Comparison of ENCODE assay signal across 13 cellular contexts in the genomic region with DNA sequence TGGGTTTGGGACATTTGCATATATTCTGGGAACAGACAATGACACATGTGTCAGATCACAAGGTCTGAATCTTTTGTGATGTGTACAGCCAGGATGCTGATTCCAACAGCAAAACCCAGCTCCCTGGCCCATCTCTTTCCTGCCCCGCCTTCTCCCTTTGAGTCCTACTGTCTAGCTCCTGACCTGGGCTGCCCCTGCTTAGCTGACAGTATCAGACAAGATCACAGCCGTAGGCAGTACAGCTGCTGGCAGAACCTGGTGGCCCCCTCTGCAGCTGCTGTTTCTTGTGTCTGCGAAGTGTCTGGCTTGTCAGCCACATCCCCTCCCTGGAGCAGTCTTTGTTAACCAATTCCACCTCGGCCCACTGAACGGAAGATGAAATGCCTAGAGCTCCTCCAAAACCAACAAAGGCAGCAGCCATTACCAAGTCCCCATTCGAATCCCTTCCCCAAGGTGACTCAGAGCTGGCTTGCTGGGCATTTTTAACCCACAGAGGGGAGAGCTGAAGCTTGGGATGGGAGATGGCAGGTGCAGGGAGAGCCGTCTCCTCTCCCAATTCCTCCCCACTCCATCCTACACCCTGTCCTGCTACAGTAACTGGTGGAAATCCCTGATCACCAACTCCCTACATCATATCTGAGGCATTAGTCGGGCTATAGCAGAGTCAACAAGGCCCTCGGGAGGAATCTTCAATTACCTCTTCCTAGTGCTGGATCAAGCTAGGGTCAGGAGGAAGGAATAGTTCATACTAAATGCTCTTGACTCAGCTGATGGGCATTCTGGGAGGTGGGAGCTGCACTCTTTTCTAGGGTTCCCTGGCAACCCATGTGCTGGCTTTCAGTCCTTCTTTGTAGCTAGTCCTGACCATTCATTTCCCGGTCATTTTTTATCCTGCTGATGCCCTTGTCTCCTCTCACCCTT. TPM values are rescaled to one million over a fixed set of nuclear protein-coding genes. Genes with fewer than 3 reads are reported as not detected.
DNase-seq lines count a peak whose midpoint lies in the region; ATAC-seq and TF ChIP-seq lines count a peak whose summit lies in the region.
"Had no signal": no experiment of that assay in that cellular context is flagged by ENCODE, and none has a peak within 500 bp of the region (broad histone marks: within the 10 kb centered on the region; RNA-seq: fewer than 3 reads in every experiment).

No MANE protein-coding gene starts in this region.

- intact Hi-C loops in mucosa of descending colon (cut with DNase I, micrococcal nuclease) (no loop called here), lower lobe of right lung (cut with DNase I) (no loop called here)

- no peak overlapping the region for H4K8ac ChIP-seq in trophoblast cell (ENCODE audit: low read depth, low read length)

- H4K12ac ChIP-seq in trophoblast cell (ENCODE audit: low read depth, low read length), result no peak overlapping the region

- H3K36me3 ChIP-seq in brain microvascular endothelial cell (replicated peaks) (no peaks in the 10 kb centered on the region), trophoblast cell (ENCODE audit: control insufficient read depth in 1 of 2, insufficient read depth in 2 of 2, low read length in 2 of 2) (no peaks in the 10 kb centered on the region), mucosa of descending colon (ENCODE audit: low read depth) (no peaks in the 10 kb centered on the region), lower lobe of right lung (no peaks in the 10 kb centered on the region)
- H3K36me3 ChIP-seq: heart right ventricle had no signal

- peaks cover 9 to 14% of the 10 kb centered on the region in 2 experiments for H3K4me1 ChIP-seq in trophoblast cell (ENCODE audit: control insufficient read depth in 1 of 2, insufficient read depth in 2 of 2, low read length in 2 of 2)
- no peaks in the 10 kb centered on the region for H3K4me1 ChIP-seq in mucosa of descending colon (ENCODE audit: low read depth)
- H3K4me1 ChIP-seq in lower lobe of right lung, result peaks cover 12% of the 10 kb centered on the region

- H3K4ac ChIP-seq in trophoblast cell (ENCODE audit: low read depth, low read length), result no peak overlapping the region

- no CpG with 5 or more reads among the region's 10 CpGs for WGBS in trophoblast cell (ENCODE audit: extremely low coverage, insufficient coverage, insufficient read length)

- H3K4me2 ChIP-seq in trophoblast cell (ENCODE audit: low read length), result peak overlapping the region; percentile 37

- H3K9me3 ChIP-seq in trophoblast cell (ENCODE audit: insufficient read depth, low read depth, low read length) (no peaks in the 10 kb centered on the region), mucosa of descending colon (no peaks in the 10 kb centered on the region), lower lobe of right lung (no peaks in the 10 kb centered on the region)
- H3K9me3 ChIP-seq: heart right ventricle had no signal

- no peak overlapping the region for H2BK120ac ChIP-seq in trophoblast cell (ENCODE audit: insufficient read depth, low read length, poor library complexity)

- no peak overlapping the region for H3K18ac ChIP-seq in trophoblast cell (ENCODE audit: low read length)

- H3K14ac ChIP-seq in trophoblast cell (ENCODE audit: low read length), result no peak overlapping the region

- H2AFZ ChIP-seq in trophoblast cell (ENCODE audit: insufficient read depth, low read length, poor library complexity), result no peak overlapping the region

- no peak overlapping the region for H2BK12ac ChIP-seq in trophoblast cell (ENCODE audit: low read length)

- in situ Hi-C loops in brain microvascular endothelial cell (cut with HindIII; ENCODE audit: low pct_ligation_motif_present, low sequenced_read_pairs), result no loop called here

- H2BK5ac ChIP-seq in trophoblast cell (ENCODE audit: low read depth, low read length, poor library complexity), result no peak overlapping the region

- H4K91ac ChIP-seq in trophoblast cell (ENCODE audit: low read depth, low read length), result no peak overlapping the region

- peak overlapping the region; percentile 24 for H3K9ac ChIP-seq in trophoblast cell (ENCODE audit: low read length)

- H2AK5ac ChIP-seq in trophoblast cell (ENCODE audit: low read length), result no peak overlapping the region

- peak; percentile 10 for DNase-seq in HT1080 (ENCODE audit: low read depth)
- peak; percentile 66 for DNase-seq in NCI-H2171 (lab: John Stamatoyannopoulos, UW)
- DNase-seq in brain microvascular endothelial cell, result peak; percentile 5
- DNase-seq in trophoblast cell, result peak; percentile 98 to 99
- DNase-seq in mucosa of descending colon, result no peak
- DNase-seq in lower lobe of right lung, result no peak
- DNase-seq: GF-D8, heart right ventricle had no signal

- no peaks in the 10 kb centered on the region for H3K79me1 ChIP-seq in trophoblast cell (ENCODE audit: low read length)

- H3K4me3 ChIP-seq in brain microvascular endothelial cell (ENCODE audit: low read depth, low read length), result no peak overlapping the region
- H3K4me3 ChIP-seq in trophoblast cell (ENCODE audit: low read depth, low read length), result no peak overlapping the region
- no peak overlapping the region for H3K4me3 ChIP-seq in mucosa of descending colon
- H3K4me3 ChIP-seq in lower lobe of right lung, result no peak overlapping the region
- H3K4me3 ChIP-seq: coronary artery, heart right ventricle had no signal

- no peak for TF ChIP-seq CTCF in brain microvascular endothelial cell (IDR thresholded peaks at IDR 0.05; ENCODE audit: low read depth, low read length, missing control alignments)
- TF ChIP-seq CTCF in mucosa of descending colon (IDR thresholded peaks at IDR 0.05), result no peak
- no peak for TF ChIP-seq CTCF in lower lobe of right lung (IDR thresholded peaks at IDR 0.05)

- ATAC-seq in mucosa of descending colon (no peak), GM21825 (IDR thresholded peaks at IDR 0.05; ENCODE audit: unreplicated experiment) (no peak), lower lobe of right lung (no peak)

- no peaks in the 10 kb centered on the region for H3K79me2 ChIP-seq in trophoblast cell (ENCODE audit: control insufficient read depth, insufficient read depth, low read length, poor library complexity)

- no peak overlapping the region for H3K23ac ChIP-seq in trophoblast cell (ENCODE audit: low read length)

- peaks cover 9% of the 10 kb centered on the region for H3K27me3 ChIP-seq in brain microvascular endothelial cell (replicated peaks)
- H3K27me3 ChIP-seq in trophoblast cell (ENCODE audit: insufficient read depth, low read length), result no peaks in the 10 kb centered on the region
- no peaks in the 10 kb centered on the region for H3K27me3 ChIP-seq in lower lobe of right lung (ENCODE audit: low read depth)

- H3K27ac ChIP-seq in brain microvascular endothelial cell (no peak overlapping the region), trophoblast cell (ENCODE audit: low read depth, low read length) (no peak overlapping the region), lower lobe of right lung (no peak overlapping the region)
- H3K27ac ChIP-seq: coronary artery, heart right ventricle, HL-60 had no signal

RNA-seq across cellular contexts. Expression of gene PIPOX, which starts 5.8 kb away (rescaled TPM):
- 0.14 and 0.33 TPM in 2 replicates for total RNA-seq in HT1080 (2014; rRNA removed; shearing (Covaris generic))
- not detected in 2 replicates for polyA plus RNA-seq in HT1080 (2015; cell fraction: cytosol; rRNA removed)
- 1.6 TPM in 1 of 2 replicates, not detected in the other for polyA plus RNA-seq in HT1080 (2015; cell fraction: nucleus; rRNA removed)
- 0.37 and 0.40 TPM in 2 replicates for polyA plus RNA-seq in trophoblast cell (2013)
- total RNA-seq in mucosa of descending colon (1 to 10 TPM in 2 of 3 donors, under 1 TPM in 1; 0.75 to 7.4 (median 1.3) TPM), lower lobe of right lung (1.3 TPM)

RNA-seq across cellular contexts. Expression of gene SEZ6, which starts 42.9 kb away (rescaled TPM):
- not detected in 2 replicates for total RNA-seq in HT1080 (2014; rRNA removed; shearing (Covaris generic))
- 0.40 TPM in 1 of 2 replicates, not detected in the other for polyA plus RNA-seq in HT1080 (2015; cell fraction: cytosol; rRNA removed)
- polyA plus RNA-seq in HT1080 (2015; cell fraction: nucleus; rRNA removed), result 0.05 TPM in 1 of 2 replicates, not detected in the other
- polyA plus RNA-seq in trophoblast cell (2013), result 0.11 and 0.18 TPM in 2 replicates
- 1 to 10 TPM in 1 of 3 donors, under 1 TPM in 1, not detected in 1; 0.31 to 1.0 TPM for total RNA-seq in mucosa of descending colon
- not detected for total RNA-seq in lower lobe of right lung
- total RNA-seq: activated T-helper 1 cell treated with anti-CD3 and anti-CD28 coated beads, Interleukin-12 subunit alpha, Interleukin-12 subunit beta, Interleukin-2, Interleukin-4 antibody, amounts not matched to agents 30 ng/mL and 10 ng/mL and 1 ng/mL, durations not matched to agents 14 hours and 24 hours and 36 hours; heart right ventricle; subcutaneous adipose tissue had no signal
- polyA plus RNA-seq: heart right ventricle had no signal

Comparison
In these comparisons a context has a peak if more than half of its experiments do, and no peak if none do; other contexts are left out.
1. DNase-seq: peak in HT1080 (single experiment), NCI-H2171 (single experiment), brain microvascular endothelial cell (single experiment) and trophoblast cell (2 of 2); none in mucosa of descending colon (0 of 3) and lower lobe of right lung (single experiment).